9 cellular contexts compared by ENCODE assay signal in genomic region chr22:37233371-37233750, GRCh38. TPM values are rescaled to one million over a fixed set of nuclear protein-coding genes. Genes with fewer than 3 reads are reported as not detected.
"Had no signal": no experiment of that assay in that cellular context is flagged by ENCODE, and none has a peak within 500 bp of the region (broad histone marks: within the 10 kb centered on the region; RNA-seq: fewer than 3 reads in every experiment).

No MANE protein-coding gene starts in this region.

RNA-seq across cellular contexts. Expression of gene RAC2, which starts 10.7 kb away (rescaled TPM):
- total RNA-seq: SJCRH30 had no signal

RNA-seq across cellular contexts. Expression of gene SSTR3, which starts 21.1 kb away (rescaled TPM):
- total RNA-seq: dermis microvascular lymphatic vessel endothelial cell, esophagus mucosa, glomerular endothelial cell, lower leg skin, osteoblast, pulmonary artery endothelial cell, sciatic nerve, SJCRH30, thoracic aorta had no signal

RNA-seq across cellular contexts. Expression of gene CYTH4, which starts 48.9 kb away (rescaled TPM):
- total RNA-seq: SJCRH30 had no signal
